Comparison of ENCODE assay signal across 7 cellular contexts in genomic region chr5:133111299-133111698, GRCh38. TPM values are rescaled to one million over a fixed set of nuclear protein-coding genes. Genes with fewer than 3 reads are reported as not detected.
DNase-seq lines count a peak whose midpoint lies in the region; FAIRE-seq and TF ChIP-seq lines count a peak whose summit lies in the region.

No MANE protein-coding gene starts in this region.

- peak; percentile 96 for TF ChIP-seq CTCF in fibroblast of mammary gland (conservative IDR thresholded peaks at IDR 0.05; ENCODE audit: control insufficient read depth, insufficient read depth, low read depth, low read length)
- TF ChIP-seq CTCF in nephron progenitor cell (IDR thresholded peaks at IDR 0.05) = peak; percentile 87

- FAIRE-seq in GM12891 (lab: Jason Lieb, UNC) = peak; percentile 92

- H3K27ac Mint-ChIP-seq in nephron progenitor cell = no peak overlapping the region

- TF ChIP-seq POLR2A in GM12891 (IDR thresholded peaks at IDR 0.05; ENCODE audit: low read depth, low read length) = peak; percentile 45; the same call in 1 of the 2 replicates

- no peak overlapping the region for H3K4me3 Mint-ChIP-seq in nephron progenitor cell

- peak; percentile 61 for DNase-seq in GM12891 (ENCODE audit: insufficient read length, low spot score)
- DNase-seq in KBM-7 = peak; percentile 77
- peak; percentile 67 for DNase-seq in RPMI7951 (ENCODE audit: low read depth)
- peak; percentile 87 to 88 for DNase-seq in activated T-cell treated with anti-CD3 and anti-CD28 coated beads, Interleukin-2, amount 50 U/mL, for 48 hours
- DNase-seq in fibroblast of mammary gland (ENCODE audit: low read depth) = peak; percentile 81
- DNase-seq in nephron progenitor cell = peak; percentile 88
- peak; percentile 69 for DNase-seq in stimulated activated naive CD4-positive, alpha-beta T cell treated with Interleukin-2 at 50 U/mL for 16 hours (lab: John Stamatoyannopoulos, UW)

- H3K9me3 Mint-ChIP-seq in nephron progenitor cell = peaks cover 19% of the 10 kb centered on the region

- peaks cover 14% of the 10 kb centered on the region for H3K27me3 Mint-ChIP-seq in nephron progenitor cell (ENCODE audit: low read depth, poor library complexity)

- in situ Hi-C loops in KBM-7 (cut with MboI; ENCODE audit: low pct_unique_long_range_greater_than_20kb, low sequenced_read_pairs) = loop anchor here (25.0 kb wide), 1 partner anchor 176 kb away; no protein-coding TSS in a partner anchor

- no peak overlapping the region for H3K4me3 ChIP-seq in fibroblast of mammary gland (ENCODE audit: control insufficient read depth, low read depth, low read length)

- peaks cover 11% of the 10 kb centered on the region for H3K4me1 Mint-ChIP-seq in nephron progenitor cell

- H3K36me3 Mint-ChIP-seq in nephron progenitor cell (ENCODE audit: low read depth) = peaks cover 19% of the 10 kb centered on the region

TF ChIP-seq in GM12891, 5 proteins besides CTCF, POLR2A, EP300 and RAD21:
- TF ChIP-seq TAF1 (IDR thresholded peaks at IDR 0.05; ENCODE audit: low read depth, low read length) (no peak), PAX5 (IDR thresholded peaks at IDR 0.05; ENCODE audit: insufficient read depth, low read length, severe bottlenecking) (no peak), SPI1 (IDR thresholded peaks at IDR 0.05; ENCODE audit: low read depth, low read length) (no peak), POLR2AphosphoS5 (IDR thresholded peaks at IDR 0.05; ENCODE audit: low read depth, low read length) (no peak), POU2F2 (IDR thresholded peaks at IDR 0.05; ENCODE audit: low read depth, low read length) (no peak)
TF ChIP-seq in GM12891: peak in this region for 0.

RNA-seq across cellular contexts. Expression of gene HSPA4, which starts 59.5 kb away (rescaled TPM):
- 85.3 TPM for polyA plus RNA-seq in GM12891 (2012; ENCODE audit: low read depth, missing spikeins)
- 68.8 and 108 TPM in 2 replicates for total RNA-seq in RPMI7951 (2014; rRNA removed; shearing (Covaris generic))
